ENCODE assay signal across 8 cellular contexts in the genomic region with DNA sequence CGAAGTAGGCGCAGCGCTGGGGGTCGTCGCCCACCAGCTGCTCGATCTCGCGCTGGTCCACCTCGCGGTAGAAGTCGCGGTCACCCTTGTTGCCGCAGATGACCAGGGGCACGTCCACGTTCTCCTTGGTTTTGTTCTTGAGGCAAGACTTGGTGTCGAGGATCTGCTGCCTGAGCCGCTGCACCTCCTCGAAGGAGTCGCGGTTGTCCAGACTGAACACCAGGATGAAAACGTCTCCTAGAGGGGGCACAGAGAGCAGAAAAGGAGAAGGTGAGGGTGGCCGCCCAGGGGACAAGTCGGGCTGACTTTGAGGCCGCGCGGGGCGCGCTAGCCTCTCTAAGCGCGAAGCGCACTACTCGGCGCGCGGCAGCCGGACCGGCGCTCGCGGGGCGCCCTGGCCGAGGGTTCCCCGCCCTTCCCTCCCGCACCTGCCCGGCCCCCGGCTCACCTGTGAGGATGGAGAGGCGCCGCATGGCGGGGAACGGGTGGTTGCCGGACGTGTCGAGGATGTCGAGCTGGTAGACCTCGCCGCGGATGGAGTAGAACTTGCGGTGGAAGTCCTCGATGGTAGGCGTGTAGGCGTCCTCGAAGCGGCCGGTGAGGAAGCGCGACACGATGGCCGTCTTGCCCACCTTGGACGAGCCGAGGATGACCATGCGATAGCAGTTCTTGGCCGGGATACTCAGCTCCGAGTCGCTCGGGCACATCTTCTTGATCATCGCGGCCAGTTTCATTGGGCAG. TPM values are rescaled to one million over a fixed set of nuclear protein-coding genes. Genes with fewer than 3 reads are reported as not detected.
DNase-seq lines count a peak whose midpoint lies in the region; TF ChIP-seq lines count a peak whose summit lies in the region.

No MANE protein-coding gene starts in this region.

- H3K4me1 ChIP-seq in fibroblast of lung (ENCODE audit: control insufficient read depth, extremely low read depth, insufficient read depth, low read length), result peaks cover 5% of the 10 kb centered on the region

- peaks cover 15% of the 10 kb centered on the region for H3K4me1 Mint-ChIP-seq in activated CD4-positive, alpha-beta memory T cell treated with anti-CD3 and anti-CD28 coated beads, Interleukin-2, amount 10 ng/mL, durations not matched to agents 7 days and 5 days
- peaks cover 25% of the 10 kb centered on the region for H3K4me1 Mint-ChIP-seq in nephron

- CTCF ChIA-PET in activated CD4-positive, alpha-beta memory T cell treated with anti-CD3 and anti-CD28 coated beads, Interleukin-2, amount 10 ng/mL, durations not matched to agents 7 days and 5 days (lab: Charles Lee), result interaction anchor here (0.7 to 3.5 kb wide), 16 partner anchors 9 to 523 kb away, joined by 3 to 51 read pairs (median 6); partner anchors contain the start of genes MED9 and PEMT

- no peaks in the 10 kb centered on the region for H4K20me1 ChIP-seq in fibroblast of lung (ENCODE audit: control insufficient read depth, extremely low read depth, insufficient read depth, low read length)

- peak overlapping the region; percentile 40 to 67 (median 42) for H3K4me3 ChIP-seq in fibroblast of lung (replicated peaks in 1 of 4; ENCODE audit: control extremely low read depth in 1 of 4, insufficient read depth in 1 of 4, low read depth in 3 of 4, low read length in 4 of 4)

- H3K27ac ChIP-seq in fibroblast of lung (ENCODE audit: insufficient read depth, low read length), result no peak overlapping the region

- TF ChIP-seq CTCF in fibroblast of lung (conservative IDR thresholded peaks at IDR 0.05 in 1 of 2, IDR thresholded peaks at IDR 0.05 in 1 of 2; ENCODE audit: low read depth in 1 of 2, low read length in 2 of 2) (no peak), nephron (IDR thresholded peaks at IDR 0.05; ENCODE audit: unreplicated experiment in 3 of 3) (no peak)

- H3K36me3 ChIP-seq in fibroblast of lung (ENCODE audit: control insufficient read depth, insufficient read depth, low read length), result peaks cover 2% of the 10 kb centered on the region

- DNase-seq in activated T-cell treated with anti-CD3 and anti-CD28 coated beads for 1 hour (ENCODE audit: low read depth) (peak; percentile 17), activated T-cell treated with anti-CD3 and anti-CD28 coated beads for 4 hours (no peak), fibroblast of lung (ENCODE audit: low read depth in 2 of 2) (peak; percentile 27 to 47), mesenteric fat pad (ENCODE audit: low spot score) (no peak), NCI-H1436 (lab: John Stamatoyannopoulos, UW) (no peak), ureter (ENCODE audit: low spot score) (no peak)
- DNase-seq in activated CD4-positive, alpha-beta memory T cell treated with anti-CD3 and anti-CD28 coated beads, Interleukin-2, amount 10 ng/mL, durations not matched to agents 7 days and 5 days, result peak; percentile 44

- H3K27me3 Mint-ChIP-seq in activated CD4-positive, alpha-beta memory T cell treated with anti-CD3 and anti-CD28 coated beads, Interleukin-2, amount 10 ng/mL, durations not matched to agents 7 days and 5 days, result peaks cover 16% of the 10 kb centered on the region
- peaks cover 32% of the 10 kb centered on the region for H3K27me3 Mint-ChIP-seq in nephron (ENCODE audit: low read depth)

- no peaks in the 10 kb centered on the region for H3K9me3 Mint-ChIP-seq in activated CD4-positive, alpha-beta memory T cell treated with anti-CD3 and anti-CD28 coated beads, Interleukin-2, amount 10 ng/mL, durations not matched to agents 7 days and 5 days
- H3K9me3 Mint-ChIP-seq in nephron, result no peaks in the 10 kb centered on the region

- peak overlapping the region; percentile 47 for H3K4me3 Mint-ChIP-seq in activated CD4-positive, alpha-beta memory T cell treated with anti-CD3 and anti-CD28 coated beads, Interleukin-2, amount 10 ng/mL, durations not matched to agents 7 days and 5 days
- peak overlapping the region; percentile 85 to 88 (median 86) for H3K4me3 Mint-ChIP-seq in nephron

- H3K9me3 ChIP-seq in fibroblast of lung (ENCODE audit: control insufficient read depth, insufficient read depth, low read depth, low read length), result no peaks in the 10 kb centered on the region

- H3K27ac Mint-ChIP-seq in activated CD4-positive, alpha-beta memory T cell treated with anti-CD3 and anti-CD28 coated beads, Interleukin-2, amount 10 ng/mL, durations not matched to agents 7 days and 5 days, result no peak overlapping the region
- H3K27ac Mint-ChIP-seq in nephron, result peak overlapping the region in 1 of 3 experiments; percentile 1

- POLR2A ChIA-PET in activated CD4-positive, alpha-beta memory T cell treated with anti-CD3 and anti-CD28 coated beads, Interleukin-2, amount 10 ng/mL, durations not matched to agents 7 days and 5 days (lab: Charles Lee), result interaction anchor here (1.1 to 2.0 kb wide), 4 partner anchors 9 to 316 kb away, joined by 3 to 13 read pairs (median 4); partner anchors contain the start of gene PEMT

- H3K27me3 ChIP-seq in fibroblast of lung (ENCODE audit: control insufficient read depth, insufficient read depth, low read length), result no peaks in the 10 kb centered on the region

- H3K9ac ChIP-seq in fibroblast of lung (ENCODE audit: insufficient read depth, low read length), result peak overlapping the region; percentile 21

- no peaks in the 10 kb centered on the region for H3K79me2 ChIP-seq in fibroblast of lung (ENCODE audit: control insufficient read depth, insufficient read depth, low read length)

- H3K36me3 Mint-ChIP-seq in activated CD4-positive, alpha-beta memory T cell treated with anti-CD3 and anti-CD28 coated beads, Interleukin-2, amount 10 ng/mL, durations not matched to agents 7 days and 5 days (ENCODE audit: low read depth), result peaks cover 18% of the 10 kb centered on the region
- peaks cover 17% of the 10 kb centered on the region for H3K36me3 Mint-ChIP-seq in nephron (ENCODE audit: low read depth)

- H3K4me2 ChIP-seq in fibroblast of lung (ENCODE audit: extremely low read depth, insufficient read depth, low read length), result peak overlapping the region; percentile 86

- H2AFZ ChIP-seq in fibroblast of lung (ENCODE audit: low read length), result peak overlapping the region; percentile 60

RNA-seq across cellular contexts. Expression of gene RASD1, which starts 0.6 kb away (rescaled TPM):
- 1 to 10 TPM; 1.5 to 2.0 TPM for total RNA-seq in activated CD4-positive, alpha-beta memory T cell treated with anti-CD3 and anti-CD28 coated beads, Interleukin-2, amount 10 ng/mL, durations not matched to agents 7 days and 5 days
- 0.26 and 2.6 TPM in 2 replicates for total RNA-seq in fibroblast of lung
- polyA plus RNA-seq in fibroblast of lung, result 0.32 and 0.34 TPM in 2 replicates
- 1.0 and 1.2 TPM in 2 replicates for polyA plus RNA-seq in fibroblast of lung (2012)
- polyA minus RNA-seq in fibroblast of lung (ENCODE audit: low replicate concordance), result 2.3 TPM in 1 of 2 replicates, not detected in the other
- 254 TPM for total RNA-seq in mesenteric fat pad
- total RNA-seq in ureter, result 5.8 TPM

RNA-seq across cellular contexts. Expression of gene MED9, which starts 18.8 kb away (rescaled TPM):
- 10 to 100 TPM; 12.6 to 13.2 TPM for total RNA-seq in activated CD4-positive, alpha-beta memory T cell treated with anti-CD3 and anti-CD28 coated beads, Interleukin-2, amount 10 ng/mL, durations not matched to agents 7 days and 5 days
- total RNA-seq in fibroblast of lung, result 11.7 and 12.3 TPM in 2 replicates
- 10.5 and 11.9 TPM in 2 replicates for polyA plus RNA-seq in fibroblast of lung
- 7.9 and 8.0 TPM in 2 replicates for polyA plus RNA-seq in fibroblast of lung (2012)
- 7.6 and 12.8 TPM in 2 replicates for polyA minus RNA-seq in fibroblast of lung (ENCODE audit: low replicate concordance)
- 11.4 TPM for total RNA-seq in mesenteric fat pad
- total RNA-seq in ureter, result 19.1 TPM

Comparison
In these comparisons a context has a peak if more than half of its experiments do, and no peak if none do; other contexts are left out.
1. DNase-seq: peak in activated T-cell treated with anti-CD3 and anti-CD28 coated beads for 1 hour (single experiment), activated CD4-positive, alpha-beta memory T cell treated with anti-CD3 and anti-CD28 coated beads, Interleukin-2, amount 10 ng/mL, durations not matched to agents 7 days and 5 days (single experiment) and fibroblast of lung (2 of 2); none in activated T-cell treated with anti-CD3 and anti-CD28 coated beads for 4 hours (single experiment), mesenteric fat pad (single experiment), NCI-H1436 (single experiment) and ureter (single experiment).
2. RNA of gene RASD1, which starts 0.6 kb away (total RNA-seq): 254 TPM in mesenteric fat pad (single experiment); 5.8 TPM in ureter (single experiment), 0.26 to 2.6 TPM in fibroblast of lung and 1.5 to 2.0 TPM in activated CD4-positive, alpha-beta memory T cell treated with anti-CD3 and anti-CD28 coated beads, Interleukin-2, amount 10 ng/mL, durations not matched to agents 7 days and 5 days; every median in the first group is over 10 times any median in the second.